2 cellular contexts compared by ENCODE assay signal in genomic region chr10:47046321-47047126, GRCh38.
TF ChIP-seq lines count a peak whose summit lies in the region.

No MANE protein-coding gene starts in this region.

TF ChIP-seq in HepG2, 621 proteins besides CTCF, POLR2A, EP300 and RAD21:
- TF ChIP-seq ZFP36 (IDR thresholded peaks at IDR 0.05; ENCODE audit: borderline replicate concordance, low read depth, low read length, partially characterized antibody) (no peak), ZNF570 (CRISPR knock-in tag; IDR thresholded peaks at IDR 0.05; ENCODE audit: borderline replicate concordance) (no peak), SKIL (CRISPR knock-in tag; IDR thresholded peaks at IDR 0.05; ENCODE audit: borderline replicate concordance) (no peak), ZNF737 (CRISPR knock-in tag; IDR thresholded peaks at IDR 0.05; ENCODE audit: borderline replicate concordance) (no peak), ZC3H4 (CRISPR knock-in tag; IDR thresholded peaks at IDR 0.05; ENCODE audit: borderline replicate concordance) (no peak), ZNF576 (CRISPR knock-in tag; IDR thresholded peaks at IDR 0.05) (no peak), ZBTB21 (CRISPR knock-in tag; IDR thresholded peaks at IDR 0.05) (no peak), ZSCAN9 (CRISPR knock-in tag; IDR thresholded peaks at IDR 0.05; ENCODE audit: borderline replicate concordance) (no peak), NONO (IDR thresholded peaks at IDR 0.05) (no peak), NONO (CRISPR knock-in tag; conservative IDR thresholded peaks at IDR 0.05) (no peak), JUND (CRISPR knock-in tag; IDR thresholded peaks at IDR 0.05) (no peak), ZNF709 (CRISPR knock-in tag; IDR thresholded peaks at IDR 0.05) (no peak), FOXC1 (CRISPR knock-in tag; IDR thresholded peaks at IDR 0.05; ENCODE audit: borderline replicate concordance) (no peak)

TF ChIP-seq in H1, 55 proteins besides CTCF, POLR2A, EP300 and RAD21:
- TF ChIP-seq MAX (IDR thresholded peaks at IDR 0.05) (no peak), GTF2F1 (IDR thresholded peaks at IDR 0.05; ENCODE audit: borderline replicate concordance, low read depth, low read length) (no peak), SIX5 (IDR thresholded peaks at IDR 0.05; ENCODE audit: low read depth, low read length) (no peak), ATF2 (IDR thresholded peaks at IDR 0.05; ENCODE audit: low read length) (no peak), ATF3 (IDR thresholded peaks at IDR 0.05; ENCODE audit: insufficient read depth, low read depth, low read length) (no peak), YY1 (IDR thresholded peaks at IDR 0.05; ENCODE audit: low read depth, low read length) (no peak), CREB1 (IDR thresholded peaks at IDR 0.05) (no peak)
